Comparison of ENCODE assay signal across 20 cellular contexts in genomic region chr6:42095776-42096541, GRCh38. TPM values are rescaled to one million over a fixed set of nuclear protein-coding genes. Genes with fewer than 3 reads are reported as not detected.
DNase-seq lines count a peak whose midpoint lies in the region; ATAC-seq and TF ChIP-seq lines count a peak whose summit lies in the region.
"Had no signal": no experiment of that assay in that cellular context is flagged by ENCODE, and none has a peak within 500 bp of the region (broad histone marks: within the 10 kb centered on the region; RNA-seq: fewer than 3 reads in every experiment).

No MANE protein-coding gene starts in this region.

- H3K27ac Mint-ChIP-seq in GM23338 = no peak overlapping the region
- H3K27ac Mint-ChIP-seq: activated naive CD8-positive, alpha-beta T cell; IgD-negative memory B cell had no signal

- 0 out of 2 replicates have a peak, but pooled peaks have one; percentile 4 for TF ChIP-seq CTCF in BE2C (IDR thresholded peaks at IDR 0.05; ENCODE audit: low read depth, low read length)
- TF ChIP-seq CTCF in GM23338 (conservative IDR thresholded peaks at IDR 0.05; ENCODE audit: low read depth in 2 of 2) = peak; percentile 62 to 63
- peak; percentile 13 for TF ChIP-seq CTCF in SU-DHL-6 (IDR thresholded peaks at IDR 0.05; ENCODE audit: insufficient read depth, low read length, poor library complexity, severe bottlenecking)
- TF ChIP-seq CTCF in fibroblast of villous mesenchyme (IDR thresholded peaks at IDR 0.05; ENCODE audit: insufficient read depth, low read depth, low read length) = peak; percentile 10

- no peaks in the 10 kb centered on the region for H3K9me2 ChIP-seq in GM23338 (ENCODE audit: insufficient read depth)
- no peaks in the 10 kb centered on the region for H3K9me2 ChIP-seq in SU-DHL-6 (replicated peaks; ENCODE audit: insufficient read depth, low read length)

- no peak overlapping the region for H3K4me2 ChIP-seq in GM23338
- H3K4me2 ChIP-seq in SU-DHL-6 (ENCODE audit: low read depth, low read length, poor library complexity, severe bottlenecking) = no peak overlapping the region

- peak; percentile 7 for ATAC-seq in GM23338
- no peak for ATAC-seq in HG03039 (IDR thresholded peaks at IDR 0.05; ENCODE audit: unreplicated experiment)

- H3K9me3 ChIP-seq in BE2C (no peaks in the 10 kb centered on the region), SU-DHL-6 (ENCODE audit: insufficient read depth, low read length) (no peaks in the 10 kb centered on the region)
- H3K9me3 ChIP-seq: prostate gland had no signal

- DNase-seq in BE2C = no peak
- DNase-seq in GM23338 (ENCODE audit: low spot score) = peak; percentile 54
- no peak for DNase-seq in fibroblast of villous mesenchyme (ENCODE audit: low read depth)
- DNase-seq in activated gamma-delta T cell treated with Interleukin-2 at 50 U/mL for 16 hours = no peak
- no peak for DNase-seq in NCI-H146 treated with DMSO at 0.1 percent for 48 hours (lab: John Stamatoyannopoulos, UW; ENCODE audit: unreplicated experiment)
- no peak for DNase-seq in mesenteric fat pad (ENCODE audit: low spot score)
- DNase-seq: activated CD4-positive, CD25-positive, alpha-beta regulatory T cell; activated CD8-positive, alpha-beta memory T cell treated with anti-CD3 and anti-CD28 coated beads, Interleukin-2, amount 50 U/mL, for 48 hours; AML-193; DND-41; head of caudate nucleus; NCI-H345; stimulated activated CD4-positive, alpha-beta T cell treated with anti-CD3 and anti-CD28 coated beads, Interleukin-15, amount 100 ng/mL, for 24 hours; T-helper 1 cell had no signal

- no peaks in the 10 kb centered on the region; the same call in 2 of the 3 replicates for H3K36me3 Mint-ChIP-seq in GM23338 (ENCODE audit: low read depth)
- H3K36me3 Mint-ChIP-seq: activated naive CD8-positive, alpha-beta T cell had no signal

- H3K9me3 Mint-ChIP-seq in GM23338 = no peaks in the 10 kb centered on the region
- H3K9me3 Mint-ChIP-seq: central memory CD8-positive, alpha-beta T cell; IgD-negative memory B cell had no signal

- H3K27me3 ChIP-seq in BE2C = no peaks in the 10 kb centered on the region
- H3K27me3 ChIP-seq in GM23338 (ENCODE audit: insufficient read depth) = peaks cover 89% of the 10 kb centered on the region
- no peaks in the 10 kb centered on the region for H3K27me3 ChIP-seq in SU-DHL-6 (ENCODE audit: low read length)

- H3K4me1 ChIP-seq in BE2C (no peaks in the 10 kb centered on the region), GM23338 (ENCODE audit: insufficient read depth) (peaks cover 18% of the 10 kb centered on the region)
- H3K4me1 ChIP-seq: prostate gland had no signal

- no peak overlapping the region for H3K4me3 ChIP-seq in BE2C (ENCODE audit: low read depth, low read length)
- H3K4me3 ChIP-seq in GM23338 = no peak overlapping the region
- H3K4me3 ChIP-seq in SU-DHL-6 (ENCODE audit: insufficient read depth, low read length, poor library complexity, severe bottlenecking) = no peak overlapping the region
- no peak overlapping the region for H3K4me3 ChIP-seq in fibroblast of villous mesenchyme (ENCODE audit: low read depth, low read length)
- H3K4me3 ChIP-seq: prostate gland had no signal

- H2AFZ ChIP-seq in GM23338 = no peak overlapping the region
- H2AFZ ChIP-seq in SU-DHL-6 (ENCODE audit: low read depth, low read length, severe bottlenecking) = no peak overlapping the region

- no peaks in the 10 kb centered on the region for H3K36me3 ChIP-seq in BE2C
- no peaks in the 10 kb centered on the region for H3K36me3 ChIP-seq in GM23338 (ENCODE audit: insufficient read depth)
- H3K36me3 ChIP-seq in SU-DHL-6 (ENCODE audit: low read length) = no peaks in the 10 kb centered on the region
- H3K36me3 ChIP-seq: prostate gland had no signal

- H3K79me2 ChIP-seq in GM23338 (replicated peaks; ENCODE audit: insufficient read depth) (no peaks in the 10 kb centered on the region), SU-DHL-6 (ENCODE audit: insufficient read depth, low read length) (no peaks in the 10 kb centered on the region)

- no peak overlapping the region for H3K27ac ChIP-seq in GM23338 (ENCODE audit: low read depth)
- no peak overlapping the region for H3K27ac ChIP-seq in SU-DHL-6 (ENCODE audit: low read depth, low read length)
- H3K27ac ChIP-seq: prostate gland had no signal

- H3K4me1 Mint-ChIP-seq in GM23338 = peaks cover 30% of the 10 kb centered on the region
- H3K4me1 Mint-ChIP-seq: central memory CD8-positive, alpha-beta T cell; IgD-negative memory B cell had no signal

- H3K4me3 Mint-ChIP-seq in GM23338 = no peak overlapping the region
- H3K4me3 Mint-ChIP-seq: activated naive CD8-positive, alpha-beta T cell; central memory CD8-positive, alpha-beta T cell; IgD-negative memory B cell had no signal

- peaks cover 7% of the 10 kb centered on the region; the same call in 1 of the 2 replicates for H3F3A ChIP-seq in GM23338 (replicated peaks; ENCODE audit: low read depth)
- H3F3A ChIP-seq in SU-DHL-6 (ENCODE audit: insufficient read depth) = no peaks in the 10 kb centered on the region

- no peak overlapping the region for H3K9ac ChIP-seq in SU-DHL-6 (ENCODE audit: low read length)

- peaks cover 55% of the 10 kb centered on the region for H3K27me3 Mint-ChIP-seq in GM23338 (ENCODE audit: insufficient read depth, low read depth, poor library complexity)
- H3K27me3 Mint-ChIP-seq: activated naive CD8-positive, alpha-beta T cell had no signal

- H4K20me1 ChIP-seq in GM23338 (replicated peaks; ENCODE audit: insufficient read depth) = peaks cover 5% of the 10 kb centered on the region; the same call in 1 of the 2 replicates
- H4K20me1 ChIP-seq in SU-DHL-6 (ENCODE audit: low read depth, low read length) = no peaks in the 10 kb centered on the region

TF ChIP-seq in GM23338, 12 proteins besides CTCF, POLR2A, EP300 and RAD21 (continues in another document):
- TF ChIP-seq POLR2AphosphoS5 (IDR thresholded peaks at IDR 0.05; ENCODE audit: low read depth) = no peak
- no peak for TF ChIP-seq EZH2 (IDR thresholded peaks at IDR 0.05; ENCODE audit: low read depth, unreplicated experiment)

RNA-seq across cellular contexts. Expression of gene TAF8, which starts 45.6 kb away (rescaled TPM):
- polyA plus RNA-seq in BE2C (2012; ENCODE audit: insufficient read depth, insufficient read length, low read depth) = 30.5 TPM
- total RNA-seq in GM23338 (2014; rRNA removed; shearing (Covaris generic)) = 26.5 and 30.6 TPM in 2 replicates
- polyA plus RNA-seq in GM23338 (2016; fragmentation: Nextera tagmentation; extraction: Ambion mirVana) = 18.7 and 19.1 TPM in 2 replicates
- total RNA-seq in fibroblast of villous mesenchyme (16.0 and 20.0 TPM in 2 replicates), mesenteric fat pad (36.8 TPM)

RNA-seq across cellular contexts. Expression of gene C6orf132, which starts 46.5 kb away (rescaled TPM):
- 1.8 TPM for polyA plus RNA-seq in BE2C (2012; ENCODE audit: insufficient read depth, insufficient read length, low read depth)
- 40.9 and 48.3 TPM in 2 replicates for total RNA-seq in GM23338 (2014; rRNA removed; shearing (Covaris generic))
- 22.2 and 24.3 TPM in 2 replicates for polyA plus RNA-seq in GM23338 (2016; fragmentation: Nextera tagmentation; extraction: Ambion mirVana)
- total RNA-seq in fibroblast of villous mesenchyme (2.6 and 4.3 TPM in 2 replicates), mesenteric fat pad (1.3 TPM)
- polyA plus RNA-seq: IgD-negative memory B cell had no signal

Comparison
In these comparisons a context has a peak if more than half of its experiments do, and no peak if none do; other contexts are left out.
1. CTCF ChIP-seq: peak in every context shown above with its lines; median percentile 62 in GM23338; 13 in SU-DHL-6; 10 in fibroblast of villous mesenchyme; 4 in BE2C.